26 cellular contexts compared by ENCODE assay signal in the genomic region with DNA sequence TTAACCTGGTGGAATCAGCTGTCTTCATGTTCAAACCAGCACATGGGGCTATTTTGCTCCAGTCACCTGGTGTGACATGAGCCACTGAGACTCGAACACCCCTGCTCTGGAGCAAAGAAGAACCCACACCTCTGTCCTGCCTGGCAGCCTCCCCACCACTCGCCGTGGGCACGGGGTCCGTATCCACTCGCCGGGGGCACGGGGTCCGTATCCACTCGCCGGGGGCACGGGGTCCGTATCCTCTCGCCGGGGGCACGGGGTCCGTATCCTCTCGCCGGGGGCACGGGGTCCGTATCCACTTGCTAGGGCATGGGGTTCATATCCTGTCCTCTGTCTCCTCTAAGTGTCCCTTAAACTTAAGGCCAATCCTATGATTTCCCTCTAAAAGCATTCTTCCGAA.
"Had no signal": no experiment of that assay in that cellular context is flagged by ENCODE, and none has a peak within 500 bp of the region (broad histone marks: within the 10 kb centered on the region; RNA-seq: fewer than 3 reads in every experiment).

No MANE protein-coding gene starts in this region.

- H3K4me1 Mint-ChIP-seq: activated T-helper 17 cell treated with anti-CD3 and anti-CD28 coated beads, Interleukin-2, amount 50 U/mL, for 72 hours; memory B cell; natural killer cell; stimulated activated naive B cell treated with anti-CD40 and anti-IgM and Interleukin-4, amounts not matched to agents 10 μg/mL and 1 μg/mL and 100 μg/mL, for 72 hours; WTC11 had no signal

- H3K9ac ChIP-seq: neural progenitor cell had no signal

- H3K36me3 ChIP-seq: brain microvascular endothelial cell, esophagus squamous epithelium, neural progenitor cell, thoracic aorta, upper lobe of left lung had no signal

- H3K36me3 Mint-ChIP-seq: memory B cell, natural killer cell had no signal

- ATAC-seq: activated CD8-positive, alpha-beta T cell treated with anti-CD3 and anti-CD28 coated beads for 36 hours; activated T-cell treated with anti-CD3 and anti-CD28 coated beads, Interleukin-2, amount 50 U/mL, for 4 hours; activated T-helper 17 cell treated with anti-CD3 and anti-CD28 coated beads, Interleukin-2, amount 50 U/mL, for 72 hours; left cardiac atrium; natural killer cell; SK-N-SH treated with all-trans-retinoic acid at 6 μM for 48 hours; stimulated activated naive B cell treated with anti-CD40 and anti-IgM and Interleukin-4, amounts not matched to agents 10 μg/mL and 1 μg/mL and 100 μg/mL, for 72 hours; WTC11 had no signal

- H3K4me3 Mint-ChIP-seq: activated CD8-positive, alpha-beta T cell treated with anti-CD3 and anti-CD28 coated beads for 36 hours; activated T-cell treated with anti-CD3 and anti-CD28 coated beads, Interleukin-2, amount 50 U/mL, for 4 hours; activated T-helper 17 cell treated with anti-CD3 and anti-CD28 coated beads, Interleukin-2, amount 50 U/mL, for 72 hours; dendritic cell treated with granulocyte-macrophage colony-stimulating factor and Interleukin-4, amounts not matched to agents 40 ng/mL and 50 ng/mL, for 4 days; memory B cell; natural killer cell; neural progenitor cell; stimulated activated naive B cell treated with anti-CD40 and anti-IgM and Interleukin-4, amounts not matched to agents 10 μg/mL and 1 μg/mL and 100 μg/mL, for 72 hours; WTC11 had no signal

- H3K4me3 ChIP-seq: esophagus squamous epithelium, neural progenitor cell, smooth muscle cell, thoracic aorta, upper lobe of left lung had no signal

- H3K9me3 ChIP-seq: thoracic aorta had no signal

- H3K27me3 Mint-ChIP-seq: activated CD8-positive, alpha-beta T cell treated with anti-CD3 and anti-CD28 coated beads for 36 hours had no signal

- H3K27ac Mint-ChIP-seq: activated CD8-positive, alpha-beta T cell treated with anti-CD3 and anti-CD28 coated beads for 36 hours; activated T-helper 17 cell treated with anti-CD3 and anti-CD28 coated beads, Interleukin-2, amount 50 U/mL, for 72 hours; dendritic cell treated with granulocyte-macrophage colony-stimulating factor and Interleukin-4, amounts not matched to agents 40 ng/mL and 50 ng/mL, for 4 days; memory B cell; natural killer cell; stimulated activated naive B cell treated with anti-CD40 and anti-IgM and Interleukin-4, amounts not matched to agents 10 μg/mL and 1 μg/mL and 100 μg/mL, for 72 hours; WTC11 had no signal

- DNase-seq: activated CD4-positive, alpha-beta T cell treated with anti-CD3 and anti-CD28 coated beads, Interleukin-2, amount 50 U/mL, for 1 hour; activated CD8-positive, alpha-beta T cell treated with anti-CD3 and anti-CD28 coated beads for 36 hours; activated gamma-delta T cell treated with Interleukin-2 at 50 U/mL for 16 hours; activated naive CD4-positive, alpha-beta T cell treated with anti-CD3 and anti-CD28 coated beads, Interleukin-2, amount 50 U/mL, for 16 hours; activated T-cell treated with anti-CD3 and anti-CD28 coated beads, Interleukin-2, amount 50 U/mL, for 4 hours; amniotic stem cell; brain microvascular endothelial cell; caudate nucleus; esophagus squamous epithelium; glutamatergic neuron; left cardiac atrium; natural killer cell; stimulated activated CD4-positive, alpha-beta T cell treated with anti-CD3 and anti-CD28 coated beads, Interleukin-15, amount 100 ng/mL, for 24 hours; stimulated activated CD4-positive, alpha-beta T cell treated with anti-CD3 and anti-CD28 coated beads, Interleukin-2, amount 100 ng/mL, for 24 hours; stimulated activated naive B cell treated with anti-CD40 and anti-IgM and Interleukin-4, amounts not matched to agents 10 μg/mL and 1 μg/mL and 100 μg/mL, for 72 hours; T-helper 2 cell had no signal

- H3K27me3 ChIP-seq: brain microvascular endothelial cell, neural progenitor cell, upper lobe of left lung had no signal

- H3K9me3 Mint-ChIP-seq: activated T-helper 17 cell treated with anti-CD3 and anti-CD28 coated beads, Interleukin-2, amount 50 U/mL, for 72 hours; natural killer cell had no signal

- H3K27ac ChIP-seq: brain microvascular endothelial cell, epithelial cell of prostate, esophagus squamous epithelium, neural progenitor cell, thoracic aorta, upper lobe of left lung had no signal

- H3K4me1 ChIP-seq: esophagus squamous epithelium, upper lobe of left lung had no signal

- H2AFZ ChIP-seq: neural progenitor cell had no signal

- H3K4me2 ChIP-seq: neural progenitor cell, smooth muscle cell had no signal
